8 cellular contexts compared by ENCODE assay signal in the genomic region with DNA sequence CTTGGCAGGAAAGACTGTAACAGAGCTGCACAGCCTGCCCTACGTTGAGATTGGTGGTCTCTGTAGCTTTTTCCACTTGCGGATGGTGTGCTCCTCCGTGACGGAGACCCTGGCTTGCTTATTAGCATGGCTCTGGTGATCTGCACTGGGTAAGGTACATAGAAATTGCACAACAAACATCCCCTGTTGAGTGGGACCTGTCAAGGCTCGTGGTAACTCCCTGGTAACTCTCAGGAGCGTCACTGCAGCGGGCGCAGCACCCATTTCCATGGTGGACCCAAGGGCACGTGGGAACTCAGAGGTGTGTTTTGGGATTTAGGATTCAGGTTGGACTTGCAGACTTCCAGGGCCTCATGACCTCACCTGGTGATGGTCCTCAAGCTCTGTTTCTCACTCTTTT. TPM values are rescaled to one million over a fixed set of nuclear protein-coding genes. Genes with fewer than 3 reads are reported as not detected.
DNase-seq lines count a peak whose midpoint lies in the region; ATAC-seq and TF ChIP-seq lines count a peak whose summit lies in the region.

No MANE protein-coding gene starts in this region.

- no peak for TF ChIP-seq CTCF in stomach (IDR thresholded peaks at IDR 0.05)

- ATAC-seq in GM21526 (IDR thresholded peaks at IDR 0.05; ENCODE audit: low FRiP score, unreplicated experiment) (no peak), GM21529 (IDR thresholded peaks at IDR 0.05; ENCODE audit: unreplicated experiment) (no peak), GM18907 (IDR thresholded peaks at IDR 0.05; ENCODE audit: unreplicated experiment) (no peak)

- H3K4me1 ChIP-seq in iPS-20b (ENCODE audit: insufficient read depth, low read length) (peaks cover 5% of the 10 kb centered on the region; the same call in 1 of the 2 replicates), stomach (peaks cover 17 to 26% (median 22%) of the 10 kb centered on the region in 4 donors)

- H3K27ac Mint-ChIP-seq in activated CD4-positive, alpha-beta T cell treated with anti-CD3 and anti-CD28 coated beads, Interleukin-2, amount 10 ng/mL, durations not matched to agents 7 days and 5 days, result no peak overlapping the region
- H3K27ac Mint-ChIP-seq in activated T-helper 1 cell treated with anti-CD3 and anti-CD28 coated beads, Interleukin-12 subunit alpha, Interleukin-12 subunit beta, Interleukin-2, Interleukin-4 antibody, amounts not matched to agents 30 ng/mL and 10 ng/mL and 1 ng/mL, durations not matched to agents 14 hours and 24 hours and 36 hours, result peak overlapping the region; percentile 8

- TF ChIP-seq POLR2A in stomach (IDR thresholded peaks at IDR 0.05), result no peak

- TF ChIP-seq EP300 in stomach (IDR thresholded peaks at IDR 0.05), result no peak

- H3K27me3 ChIP-seq in iPS-20b (ENCODE audit: insufficient read depth, low read length) (peaks cover 11% of the 10 kb centered on the region; the same call in 1 of the 2 replicates), stomach (no peaks in the 10 kb centered on the region)

- H3K9me3 ChIP-seq in iPS-20b (ENCODE audit: insufficient read depth, low read depth, low read length), result no peaks in the 10 kb centered on the region
- no peaks in the 10 kb centered on the region for H3K9me3 ChIP-seq in stomach

- no peak overlapping the region for H3K27ac ChIP-seq in iPS-20b (ENCODE audit: low read length)
- peak overlapping the region in 1 of 5 donors; percentile 83 for H3K27ac ChIP-seq in stomach

- peak overlapping the region; percentile 67 for H3K4me3 Mint-ChIP-seq in activated CD4-positive, alpha-beta T cell treated with anti-CD3 and anti-CD28 coated beads, Interleukin-2, amount 10 ng/mL, durations not matched to agents 7 days and 5 days
- H3K4me3 Mint-ChIP-seq in activated T-helper 1 cell treated with anti-CD3 and anti-CD28 coated beads, Interleukin-12 subunit alpha, Interleukin-12 subunit beta, Interleukin-2, Interleukin-4 antibody, amounts not matched to agents 30 ng/mL and 10 ng/mL and 1 ng/mL, durations not matched to agents 14 hours and 24 hours and 36 hours, result peak overlapping the region; percentile 81

- POLR2A ChIA-PET in activated CD4-positive, alpha-beta T cell treated with anti-CD3 and anti-CD28 coated beads, Interleukin-2, amount 10 ng/mL, durations not matched to agents 7 days and 5 days (lab: Charles Lee), result no interaction called here

- intact Hi-C loops in activated T-helper 1 cell treated with anti-CD3 and anti-CD28 coated beads, Interleukin-12 subunit alpha, Interleukin-12 subunit beta, Interleukin-2, Interleukin-4 antibody, amounts not matched to agents 30 ng/mL and 10 ng/mL and 1 ng/mL, durations not matched to agents 14 hours and 24 hours and 36 hours (cut with micrococcal nuclease), result loop anchor here (2.0 kb wide), 2 partner anchors 105 to 117 kb away; a partner anchor contains a TSS
- intact Hi-C loops in stomach (cut with DNase I; ENCODE audit: low total_unique reads), result no loop called here

- no peaks in the 10 kb centered on the region for H3K36me3 Mint-ChIP-seq in activated CD4-positive, alpha-beta T cell treated with anti-CD3 and anti-CD28 coated beads, Interleukin-2, amount 10 ng/mL, durations not matched to agents 7 days and 5 days (ENCODE audit: low read depth)
- no peaks in the 10 kb centered on the region for H3K36me3 Mint-ChIP-seq in activated T-helper 1 cell treated with anti-CD3 and anti-CD28 coated beads, Interleukin-12 subunit alpha, Interleukin-12 subunit beta, Interleukin-2, Interleukin-4 antibody, amounts not matched to agents 30 ng/mL and 10 ng/mL and 1 ng/mL, durations not matched to agents 14 hours and 24 hours and 36 hours (ENCODE audit: low read depth)

- peaks cover 7% of the 10 kb centered on the region for H3K27me3 Mint-ChIP-seq in activated CD4-positive, alpha-beta T cell treated with anti-CD3 and anti-CD28 coated beads, Interleukin-2, amount 10 ng/mL, durations not matched to agents 7 days and 5 days
- peaks cover 16% of the 10 kb centered on the region for H3K27me3 Mint-ChIP-seq in activated T-helper 1 cell treated with anti-CD3 and anti-CD28 coated beads, Interleukin-12 subunit alpha, Interleukin-12 subunit beta, Interleukin-2, Interleukin-4 antibody, amounts not matched to agents 30 ng/mL and 10 ng/mL and 1 ng/mL, durations not matched to agents 14 hours and 24 hours and 36 hours (ENCODE audit: insufficient read depth)

- peak overlapping the region; percentile 72; the same call in 1 of the 2 replicates for H3K9ac ChIP-seq in iPS-20b (ENCODE audit: low read depth, low read length)

- no peak for DNase-seq in activated CD4-positive, alpha-beta T cell treated with anti-CD3 and anti-CD28 coated beads, Interleukin-2, amount 10 ng/mL, durations not matched to agents 7 days and 5 days
- no peak for DNase-seq in activated CD4-positive, alpha-beta T cell treated with anti-CD3 and anti-CD28 coated beads for 48 hours
- DNase-seq in activated T-helper 1 cell treated with anti-CD3 and anti-CD28 coated beads, Interleukin-12 subunit alpha, Interleukin-12 subunit beta, Interleukin-2, Interleukin-4 antibody, amounts not matched to agents 30 ng/mL and 10 ng/mL and 1 ng/mL, durations not matched to agents 14 hours and 24 hours and 36 hours (ENCODE audit: low spot score), result no peak
- no peak for DNase-seq in stomach

- H3K36me3 ChIP-seq in iPS-20b (ENCODE audit: insufficient read depth, low read depth, low read length), result peaks cover 6% of the 10 kb centered on the region; the same call in 1 of the 2 replicates
- H3K36me3 ChIP-seq in stomach, result peaks cover 7 to 38% (median 18%) of the 10 kb centered on the region in 4 donors

- CTCF ChIA-PET in activated CD4-positive, alpha-beta T cell treated with anti-CD3 and anti-CD28 coated beads, Interleukin-2, amount 10 ng/mL, durations not matched to agents 7 days and 5 days (lab: Charles Lee), result interaction anchor here (1.3 to 1.5 kb wide), 3 partner anchors 12 to 32 kb away, joined by 3 read pairs; no protein-coding TSS in a partner anchor

- no peaks in the 10 kb centered on the region for H3K9me3 Mint-ChIP-seq in activated CD4-positive, alpha-beta T cell treated with anti-CD3 and anti-CD28 coated beads, Interleukin-2, amount 10 ng/mL, durations not matched to agents 7 days and 5 days
- H3K9me3 Mint-ChIP-seq in activated T-helper 1 cell treated with anti-CD3 and anti-CD28 coated beads, Interleukin-12 subunit alpha, Interleukin-12 subunit beta, Interleukin-2, Interleukin-4 antibody, amounts not matched to agents 30 ng/mL and 10 ng/mL and 1 ng/mL, durations not matched to agents 14 hours and 24 hours and 36 hours, result no peaks in the 10 kb centered on the region

- peaks cover 16% of the 10 kb centered on the region for H3K4me1 Mint-ChIP-seq in activated CD4-positive, alpha-beta T cell treated with anti-CD3 and anti-CD28 coated beads, Interleukin-2, amount 10 ng/mL, durations not matched to agents 7 days and 5 days
- peaks cover 15% of the 10 kb centered on the region for H3K4me1 Mint-ChIP-seq in activated T-helper 1 cell treated with anti-CD3 and anti-CD28 coated beads, Interleukin-12 subunit alpha, Interleukin-12 subunit beta, Interleukin-2, Interleukin-4 antibody, amounts not matched to agents 30 ng/mL and 10 ng/mL and 1 ng/mL, durations not matched to agents 14 hours and 24 hours and 36 hours (ENCODE audit: low read depth)

- H3K4me3 ChIP-seq in iPS-20b (ENCODE audit: low read length) (peak overlapping the region; percentile 83), stomach (peak overlapping the region; percentile 84 to 96 (median 88))

- 55 to 74% (median 63%) methylated on average over 9 of the region's 9 CpGs for WGBS in stomach, 5 donors

RNA-seq across cellular contexts. Expression of a gene that starts 1.1 kb away (rescaled TPM):
- total RNA-seq in activated CD4-positive, alpha-beta T cell treated with anti-CD3 and anti-CD28 coated beads, Interleukin-2, amount 10 ng/mL, durations not matched to agents 7 days and 5 days, result 1 to 10 TPM; 7.9 to 9.2 TPM
- total RNA-seq in activated T-helper 1 cell treated with anti-CD3 and anti-CD28 coated beads, Interleukin-12 subunit alpha, Interleukin-12 subunit beta, Interleukin-2, Interleukin-4 antibody, amounts not matched to agents 30 ng/mL and 10 ng/mL and 1 ng/mL, durations not matched to agents 14 hours and 24 hours and 36 hours, result 14.4 and 15.4 TPM in 2 replicates
- 10 to 100 TPM in 3 of 5 donors, 1 to 10 TPM in 1, under 1 TPM in 1; 0.58 to 21.1 (median 10.7) TPM for total RNA-seq in stomach
- 10 to 100 TPM in 2 of 3 donors, 1 to 10 TPM in 1; 4.4 to 20.6 (median 10.8) TPM for polyA plus RNA-seq in stomach

RNA-seq across cellular contexts. Expression of a gene that starts 33.1 kb away (rescaled TPM):
- total RNA-seq in activated CD4-positive, alpha-beta T cell treated with anti-CD3 and anti-CD28 coated beads, Interleukin-2, amount 10 ng/mL, durations not matched to agents 7 days and 5 days, result 10 to 100 TPM; 11.8 to 13.1 TPM
- total RNA-seq in activated T-helper 1 cell treated with anti-CD3 and anti-CD28 coated beads, Interleukin-12 subunit alpha, Interleukin-12 subunit beta, Interleukin-2, Interleukin-4 antibody, amounts not matched to agents 30 ng/mL and 10 ng/mL and 1 ng/mL, durations not matched to agents 14 hours and 24 hours and 36 hours, result 19.0 and 21.2 TPM in 2 replicates
- total RNA-seq in stomach, result 100 to 1,000 TPM in 1 of 5 donors, 10 to 100 TPM in 4; 20.9 to 188 (median 40.8) TPM
- 1 to 10 TPM; 4.4 to 9.8 (median 7.3) TPM for polyA plus RNA-seq in stomach
